ENCODE assay signal across 21 cellular contexts in the genomic region with DNA sequence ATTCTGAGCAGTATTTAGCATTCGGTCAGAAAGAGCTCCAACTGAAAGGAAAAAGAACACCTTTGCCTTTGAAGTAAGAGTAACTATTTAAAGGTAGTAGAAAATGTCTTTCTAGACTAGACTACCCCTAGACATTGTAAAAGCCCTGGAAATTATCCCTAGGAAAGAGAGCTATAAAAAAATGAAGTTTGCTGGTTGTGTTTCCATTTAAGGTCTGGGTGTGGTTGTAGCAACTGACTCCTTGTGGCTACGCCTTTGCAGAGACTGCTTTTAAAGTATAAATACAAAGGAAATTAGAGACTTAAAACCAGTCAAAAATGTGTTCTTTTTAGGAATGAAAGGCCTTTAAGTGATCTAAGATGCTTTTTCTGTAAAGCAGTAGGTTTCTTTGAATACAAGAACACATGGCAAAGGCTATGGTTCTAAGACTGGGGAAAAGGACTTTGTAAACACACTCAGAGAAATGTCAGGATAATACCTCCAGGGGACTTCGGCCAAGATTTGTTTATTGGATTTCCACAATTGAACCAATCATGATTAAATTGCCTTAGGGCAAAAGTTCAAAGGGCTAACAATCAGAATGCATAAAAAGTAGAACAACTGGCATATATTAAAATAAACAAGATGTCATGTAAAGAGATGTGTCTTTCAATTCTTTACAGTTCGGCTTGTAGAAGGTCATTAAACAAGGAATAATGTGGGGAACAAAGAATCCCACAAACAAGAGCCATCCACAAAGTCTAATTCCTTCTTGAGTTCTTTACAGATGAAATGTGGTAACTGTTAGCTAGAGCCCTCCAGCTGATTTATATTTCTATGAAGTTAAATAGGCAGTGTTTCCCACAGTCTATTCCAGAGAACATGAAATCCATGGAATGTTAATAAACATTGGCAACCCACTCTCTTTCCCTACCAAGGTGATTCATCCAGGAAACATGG.
DNase-seq lines count a peak whose midpoint lies in the region; ATAC-seq and TF ChIP-seq lines count a peak whose summit lies in the region.
"Had no signal": no experiment of that assay in that cellular context is flagged by ENCODE, and none has a peak within 500 bp of the region (broad histone marks: within the 10 kb centered on the region; RNA-seq: fewer than 3 reads in every experiment).

No MANE protein-coding gene starts in this region.

- H3K9me3 ChIP-seq in SK-N-SH (no peaks in the 10 kb centered on the region), transverse colon (no peaks in the 10 kb centered on the region), osteoblast (ENCODE audit: low read depth, low read length) (no peaks in the 10 kb centered on the region)

- H3K4me2 ChIP-seq in SK-N-SH (no peak overlapping the region), osteoblast (ENCODE audit: insufficient read depth, low read length) (no peak overlapping the region)
- H3K4me2 ChIP-seq: PC-9 had no signal

- no peaks in the 10 kb centered on the region for H3K36me3 ChIP-seq in SK-N-SH (replicated peaks in 1 of 2; ENCODE audit: control insufficient read depth in 1 of 2, insufficient read depth in 2 of 2, low read length in 1 of 2)
- H3K36me3 ChIP-seq in transverse colon, result no peaks in the 10 kb centered on the region
- no peaks in the 10 kb centered on the region for H3K36me3 ChIP-seq in osteoblast (ENCODE audit: insufficient read depth, low read length)

- no peaks in the 10 kb centered on the region for H3K79me2 ChIP-seq in SK-N-SH (ENCODE audit: insufficient read depth)
- no peaks in the 10 kb centered on the region for H3K79me2 ChIP-seq in osteoblast (ENCODE audit: insufficient read depth, low read length)

- peaks cover 7% of the 10 kb centered on the region for H3K4me1 Mint-ChIP-seq in progenitor cell of endocrine pancreas (ENCODE audit: low read depth)
- H3K4me1 Mint-ChIP-seq: activated naive CD8-positive, alpha-beta T cell treated with anti-CD3 and anti-CD28 coated beads, Interleukin-2, amount 50 U/mL, for 24 hours; CD4-positive, CD25-positive, alpha-beta regulatory T cell had no signal

- H3K27ac Mint-ChIP-seq in progenitor cell of endocrine pancreas, result no peak overlapping the region
- H3K27ac Mint-ChIP-seq: activated naive CD8-positive, alpha-beta T cell treated with anti-CD3 and anti-CD28 coated beads, Interleukin-2, amount 50 U/mL, for 24 hours; activated T-helper 2 cell treated with anti-CD3 and anti-CD28 coated beads, Interferon-gamma antibody, Interleukin-2, Interleukin-4, amounts not matched to agents 10 μg/mL and 5 μg/mL and 100 μg/mL, durations not matched to agents 14 hours and 24 hours and 36 hours; CD4-positive, CD25-positive, alpha-beta regulatory T cell; H9; stimulated activated naive B cell treated with anti-CD40 and anti-IgM and Interleukin-4, amounts not matched to agents 10 μg/mL and 1 μg/mL and 100 μg/mL, for 72 hours; type B pancreatic cell had no signal

- no peaks in the 10 kb centered on the region for H3F3A ChIP-seq in SK-N-SH (replicated peaks; ENCODE audit: insufficient read depth)

- H4K20me1 ChIP-seq in SK-N-SH (ENCODE audit: insufficient read depth) (no peaks in the 10 kb centered on the region), osteoblast (ENCODE audit: insufficient read depth, low read length) (no peaks in the 10 kb centered on the region)

- TF ChIP-seq POLR2A in transverse colon (IDR thresholded peaks at IDR 0.05), result no peak

- H3K27me3 ChIP-seq in SK-N-SH (ENCODE audit: insufficient read depth), result no peaks in the 10 kb centered on the region
- no peaks in the 10 kb centered on the region for H3K27me3 ChIP-seq in transverse colon
- H3K27me3 ChIP-seq in osteoblast (ENCODE audit: insufficient read depth, low read length), result no peaks in the 10 kb centered on the region

- H3K4me3 ChIP-seq in SK-N-SH (ENCODE audit: low read depth in 2 of 2, low read length in 1 of 2) (no peak overlapping the region), fibroblast of villous mesenchyme (ENCODE audit: low read depth, low read length) (no peak overlapping the region), transverse colon (peak overlapping the region in 1 of 4 donors; percentile 14), osteoblast (ENCODE audit: insufficient read depth, low read length) (no peak overlapping the region)
- H3K4me3 ChIP-seq: K562, PC-9 had no signal

- TF ChIP-seq EP300 in SK-N-SH (IDR thresholded peaks at IDR 0.05; ENCODE audit: borderline replicate concordance in 1 of 2, low read depth in 1 of 2, low read length in 1 of 2) (no peak), transverse colon (IDR thresholded peaks at IDR 0.05; ENCODE audit: low read depth) (no peak)

- in situ Hi-C loops in SK-MEL-5 (cut with HindIII; ENCODE audit: low pct_unique_long_range_greater_than_20kb, low sequenced_read_pairs), result no loop called here
- in situ Hi-C loops in transverse colon (cut with MboI; ENCODE audit: low pct_ligation_motif_present in 1 of 4, low pct_unique_long_range_greater_than_20kb in 1 of 4, low sequenced_read_pairs in 3 of 4), result no loop called here

- H3K9me2 ChIP-seq in SK-N-SH, result no peaks in the 10 kb centered on the region

- intact Hi-C loops in transverse colon (cut with DNase I; ENCODE audit: low total_unique reads), result no loop called here

- 80% methylated on average over 4 of the region's 4 CpGs for WGBS in SK-N-SH (ENCODE audit: low lambda C conversion rate)
- WGBS in transverse colon (ENCODE audit: low coverage in 1 of 2), 2 donors, result 22 to 35% methylated on average over 4 of the region's 4 CpGs

- H2AFZ ChIP-seq in SK-N-SH (ENCODE audit: low read depth) (no peak overlapping the region), osteoblast (ENCODE audit: low read length) (no peak overlapping the region)
- H2AFZ ChIP-seq: PC-9 had no signal

- no peak for TF ChIP-seq CTCF in SK-N-SH (IDR thresholded peaks at IDR 0.05)
- no peak for TF ChIP-seq CTCF in fibroblast of villous mesenchyme (IDR thresholded peaks at IDR 0.05; ENCODE audit: insufficient read depth, low read depth, low read length)
- peak in 2 of 5 experiments; percentile 17 to 23 for TF ChIP-seq CTCF in transverse colon (IDR thresholded peaks at IDR 0.05)
- TF ChIP-seq CTCF in osteoblast (IDR thresholded peaks at IDR 0.05; ENCODE audit: extremely low read depth, low read depth, low read length), result no peak
- no peak for TF ChIP-seq CTCF in progenitor cell of endocrine pancreas (IDR thresholded peaks at IDR 0.05; ENCODE audit: unreplicated experiment)

- H3K27me3 Mint-ChIP-seq in progenitor cell of endocrine pancreas, result no peaks in the 10 kb centered on the region
- H3K27me3 Mint-ChIP-seq: activated naive CD8-positive, alpha-beta T cell treated with anti-CD3 and anti-CD28 coated beads, Interleukin-2, amount 50 U/mL, for 24 hours; CD4-positive, CD25-positive, alpha-beta regulatory T cell; stimulated activated naive B cell treated with anti-CD40 and anti-IgM and Interleukin-4, amounts not matched to agents 10 μg/mL and 1 μg/mL and 100 μg/mL, for 72 hours had no signal

- peaks cover 12% of the 10 kb centered on the region for H3K9me3 Mint-ChIP-seq in progenitor cell of endocrine pancreas (ENCODE audit: low read depth)
- H3K9me3 Mint-ChIP-seq: activated naive CD8-positive, alpha-beta T cell treated with anti-CD3 and anti-CD28 coated beads, Interleukin-2, amount 50 U/mL, for 24 hours; activated T-helper 2 cell treated with anti-CD3 and anti-CD28 coated beads, Interferon-gamma antibody, Interleukin-2, Interleukin-4, amounts not matched to agents 10 μg/mL and 5 μg/mL and 100 μg/mL, durations not matched to agents 14 hours and 24 hours and 36 hours had no signal

- no peak for TF ChIP-seq RAD21 in SK-N-SH (IDR thresholded peaks at IDR 0.05; ENCODE audit: low read length)

- no peak overlapping the region for H3K4me3 Mint-ChIP-seq in progenitor cell of endocrine pancreas (ENCODE audit: low read depth)
- H3K4me3 Mint-ChIP-seq: activated naive CD8-positive, alpha-beta T cell treated with anti-CD3 and anti-CD28 coated beads, Interleukin-2, amount 50 U/mL, for 24 hours; CD4-positive, CD25-positive, alpha-beta regulatory T cell; H9; neural crest cell; stimulated activated naive B cell treated with anti-CD40 and anti-IgM and Interleukin-4, amounts not matched to agents 10 μg/mL and 1 μg/mL and 100 μg/mL, for 72 hours; type B pancreatic cell had no signal

- H3K36me3 Mint-ChIP-seq in progenitor cell of endocrine pancreas (ENCODE audit: insufficient read depth), result peaks cover 1% of the 10 kb centered on the region
- H3K36me3 Mint-ChIP-seq: CD4-positive, CD25-positive, alpha-beta regulatory T cell; stimulated activated naive B cell treated with anti-CD40 and anti-IgM and Interleukin-4, amounts not matched to agents 10 μg/mL and 1 μg/mL and 100 μg/mL, for 72 hours; type B pancreatic cell had no signal

- peak; percentile 49; the same call in 2 of the 3 replicates for ATAC-seq in SK-N-SH treated with all-trans-retinoic acid at 6 μM for 48 hours
- ATAC-seq: activated naive CD8-positive, alpha-beta T cell treated with anti-CD3 and anti-CD28 coated beads, Interleukin-2, amount 50 U/mL, for 24 hours; K562; stimulated activated naive B cell treated with anti-CD40 and anti-IgM and Interleukin-4, amounts not matched to agents 10 μg/mL and 1 μg/mL and 100 μg/mL, for 72 hours had no signal

- no peak for DNase-seq in SK-N-SH
- peak; percentile 10 for DNase-seq in SK-MEL-5 (ENCODE audit: low read depth, low spot score)
- DNase-seq in fibroblast of villous mesenchyme (ENCODE audit: low read depth), result peak; percentile 64
- no peak for DNase-seq in transverse colon
- DNase-seq in osteoblast (ENCODE audit: insufficient read length, low spot score, missing footprints), result no peak
- no peak for DNase-seq in pons (ENCODE audit: low spot score)
- no peak for DNase-seq in progenitor cell of endocrine pancreas (ENCODE audit: low spot score, unreplicated experiment)
- DNase-seq: activated naive CD8-positive, alpha-beta T cell treated with anti-CD3 and anti-CD28 coated beads, Interleukin-2, amount 50 U/mL, for 24 hours; CD4-positive, CD25-positive, alpha-beta regulatory T cell; H9; midbrain; NCI-H1092; NCI-H774; PC-9; retina; stimulated activated naive B cell treated with anti-CD40 and anti-IgM and Interleukin-4, amounts not matched to agents 10 μg/mL and 1 μg/mL and 100 μg/mL, for 72 hours had no signal

- CTCF ChIA-PET in SK-N-SH (lab: Yijun Ruan, JAX), result interaction anchor here (0.7 to 1.1 kb wide), 5 partner anchors 8 to 510 kb away, joined by 3 to 4 read pairs (median 3); no protein-coding TSS in a partner anchor

- no peak overlapping the region for H3K27ac ChIP-seq in SK-N-SH (ENCODE audit: low read depth in 2 of 2, low read length in 1 of 2)
- H3K27ac ChIP-seq in transverse colon, result peak overlapping the region; percentile 57 to 77 (median 68)
- H3K27ac ChIP-seq in osteoblast (ENCODE audit: low read depth, low read length), result no peak overlapping the region
- H3K27ac ChIP-seq: PC-9 had no signal

- H3K9ac ChIP-seq in SK-N-SH, result no peak overlapping the region

- H3K4me1 ChIP-seq in SK-N-SH (ENCODE audit: control insufficient read depth in 1 of 2, insufficient read depth in 2 of 2, low read depth in 1 of 2, low read length in 1 of 2), result peaks cover 0 to 2% of the 10 kb centered on the region in 2 experiments; a peak in 1 of 4 replicates
- peaks cover 0 to 24% (median 10%) of the 10 kb centered on the region in 4 donors for H3K4me1 ChIP-seq in transverse colon
- peaks cover 3% of the 10 kb centered on the region for H3K4me1 ChIP-seq in osteoblast (ENCODE audit: insufficient read depth, low read length)

- POLR2A ChIA-PET in SK-N-SH (lab: Yijun Ruan, JAX), result no interaction called here

TF ChIP-seq in SK-N-SH, 30 proteins besides CTCF, POLR2A, EP300 and RAD21 (continues in another document):
- TF ChIP-seq CHD2 (IDR thresholded peaks at IDR 0.05; ENCODE audit: low read length, partially characterized antibody), result no peak

Comparison
In these comparisons a context has a peak if more than half of its experiments do, and no peak if none do; other contexts are left out.
1. DNase-seq: peak in SK-MEL-5 (single experiment) and fibroblast of villous mesenchyme (single experiment); none in SK-N-SH (single experiment), transverse colon (single experiment), osteoblast (single experiment), pons (single experiment) and progenitor cell of endocrine pancreas (single experiment).
2. H3K27ac ChIP-seq: peak in transverse colon (4 of 4); none in SK-N-SH (0 of 2) and osteoblast (single experiment).